In genomic region chrX:73943900-73944581, GRCh38 we compare ENCODE assay signal across 1 cellular context.
TF ChIP-seq lines count a peak whose summit lies in the region.

No MANE protein-coding gene starts in this region.

TF ChIP-seq in HepG2, 621 proteins besides CTCF, POLR2A, EP300 and RAD21 (continued from another document):
- TF ChIP-seq MNT (IDR thresholded peaks at IDR 0.05) (peak; percentile 21; the same call in 1 of the 2 replicates), ZNF350 (CRISPR knock-in tag; IDR thresholded peaks at IDR 0.05; ENCODE audit: borderline replicate concordance, low read depth) (peak; percentile 85; the same call in 1 of the 2 replicates), ZNF784 (CRISPR knock-in tag; IDR thresholded peaks at IDR 0.05; ENCODE audit: borderline replicate concordance) (0 out of 2 replicates have a peak, but pooled peaks have one; percentile 26), U2AF2 (IDR thresholded peaks at IDR 0.05; ENCODE audit: low read depth, low read length) (0 out of 2 replicates have a peak, but pooled peaks have one; percentile 78), ZNF446 (CRISPR knock-in tag; IDR thresholded peaks at IDR 0.05) (no peak), CENPT (CRISPR knock-in tag; IDR thresholded peaks at IDR 0.05; ENCODE audit: low read depth) (no peak), ZNF460 (CRISPR knock-in tag; IDR thresholded peaks at IDR 0.05; ENCODE audit: borderline replicate concordance) (no peak), ZBTB34 (CRISPR knock-in tag; IDR thresholded peaks at IDR 0.05) (peak; percentile 57; the same call in 1 of the 2 replicates), THAP8 (CRISPR knock-in tag; IDR thresholded peaks at IDR 0.05; ENCODE audit: borderline replicate concordance) (no peak), ZNF180 (CRISPR knock-in tag; IDR thresholded peaks at IDR 0.05; ENCODE audit: borderline replicate concordance, low read depth) (no peak), ZNF234 (CRISPR knock-in tag; conservative IDR thresholded peaks at IDR 0.05) (no peak), ZBTB7B (CRISPR knock-in tag; IDR thresholded peaks at IDR 0.05) (peak; percentile 63; the same call in 1 of the 2 replicates), GABPB1 (CRISPR knock-in tag; IDR thresholded peaks at IDR 0.05) (peak; percentile 97), ZFX (CRISPR knock-in tag; IDR thresholded peaks at IDR 0.05; ENCODE audit: low read depth) (peak; percentile 88), ZNF878 (CRISPR knock-in tag; IDR thresholded peaks at IDR 0.05) (no peak), TARDBP (CRISPR knock-in tag; IDR thresholded peaks at IDR 0.05) (peak; percentile 83), ZNF761 (CRISPR knock-in tag; conservative IDR thresholded peaks at IDR 0.05) (0 out of 2 replicates have a peak, but pooled peaks have one; percentile 27), ZFP62 (CRISPR knock-in tag; IDR thresholded peaks at IDR 0.05) (no peak), TCF12 (IDR thresholded peaks at IDR 0.05) (no peak), TCF12 (CRISPR knock-in tag; IDR thresholded peaks at IDR 0.05) (peak; percentile 47; the same call in 1 of the 2 replicates), ISL2 (CRISPR knock-in tag; IDR thresholded peaks at IDR 0.05) (0 out of 2 replicates have a peak, but pooled peaks have one; percentile 45), ZNF275 (CRISPR knock-in tag; IDR thresholded peaks at IDR 0.05; ENCODE audit: borderline replicate concordance) (no peak; the same call in 1 of the 2 replicates), ZNF331 (CRISPR knock-in tag; IDR thresholded peaks at IDR 0.05) (peak; percentile 92), ZNF383 (CRISPR knock-in tag; IDR thresholded peaks at IDR 0.05; ENCODE audit: borderline replicate concordance) (0 out of 2 replicates have a peak, but pooled peaks have one; percentile 26), ZBTB2 (CRISPR knock-in tag; IDR thresholded peaks at IDR 0.05; ENCODE audit: low read depth) (peak; percentile 74), ERF (CRISPR knock-in tag; IDR thresholded peaks at IDR 0.05) (peak; percentile 78; the same call in 1 of the 2 replicates), NR2C2 (CRISPR knock-in tag; IDR thresholded peaks at IDR 0.05; ENCODE audit: borderline replicate concordance) (peak; percentile 35), SAFB2 (CRISPR knock-in tag; IDR thresholded peaks at IDR 0.05; ENCODE audit: borderline replicate concordance, low read depth) (peak; percentile 46; the same call in 1 of the 2 replicates), MTA1 (CRISPR knock-in tag; IDR thresholded peaks at IDR 0.05; ENCODE audit: borderline replicate concordance) (peak; percentile 81; the same call in 1 of the 2 replicates), MTA3 (CRISPR knock-in tag; IDR thresholded peaks at IDR 0.05) (no peak), ZBTB20 (CRISPR knock-in tag; IDR thresholded peaks at IDR 0.05; ENCODE audit: borderline replicate concordance, low read depth) (0 out of 2 replicates have a peak, but pooled peaks have one; percentile 50), ZHX1 (CRISPR knock-in tag; IDR thresholded peaks at IDR 0.05; ENCODE audit: low read depth) (peak; percentile 88), PRDM4 (CRISPR knock-in tag; IDR thresholded peaks at IDR 0.05; ENCODE audit: borderline replicate concordance) (0 out of 2 replicates have a peak, but pooled peaks have one; percentile 40), ZFY (CRISPR knock-in tag; IDR thresholded peaks at IDR 0.05) (peak; percentile 71), ZNF777 (CRISPR knock-in tag; IDR thresholded peaks at IDR 0.05) (no peak), PHF21A (CRISPR knock-in tag; IDR thresholded peaks at IDR 0.05) (peak; percentile 81), ARID4A (CRISPR knock-in tag; IDR thresholded peaks at IDR 0.05; ENCODE audit: borderline replicate concordance) (peak; percentile 80; the same call in 1 of the 2 replicates), GZF1 (CRISPR knock-in tag; IDR thresholded peaks at IDR 0.05) (no peak), ZNF501 (CRISPR knock-in tag; IDR thresholded peaks at IDR 0.05) (peak; percentile 30; the same call in 1 of the 2 replicates), POLR2AphosphoS5 (IDR thresholded peaks at IDR 0.05; ENCODE audit: low read depth, low read length) (peak; percentile 83), ZNF468 (CRISPR knock-in tag; IDR thresholded peaks at IDR 0.05) (no peak), ZBTB38 (CRISPR knock-in tag; IDR thresholded peaks at IDR 0.05) (peak; percentile 85), AHR (CRISPR knock-in tag; IDR thresholded peaks at IDR 0.05) (peak; percentile 80; the same call in 1 of the 2 replicates), ZNF138 (CRISPR knock-in tag; IDR thresholded peaks at IDR 0.05; ENCODE audit: low read depth) (no peak)
